1 cellular context compared by ENCODE assay signal in the genomic region with DNA sequence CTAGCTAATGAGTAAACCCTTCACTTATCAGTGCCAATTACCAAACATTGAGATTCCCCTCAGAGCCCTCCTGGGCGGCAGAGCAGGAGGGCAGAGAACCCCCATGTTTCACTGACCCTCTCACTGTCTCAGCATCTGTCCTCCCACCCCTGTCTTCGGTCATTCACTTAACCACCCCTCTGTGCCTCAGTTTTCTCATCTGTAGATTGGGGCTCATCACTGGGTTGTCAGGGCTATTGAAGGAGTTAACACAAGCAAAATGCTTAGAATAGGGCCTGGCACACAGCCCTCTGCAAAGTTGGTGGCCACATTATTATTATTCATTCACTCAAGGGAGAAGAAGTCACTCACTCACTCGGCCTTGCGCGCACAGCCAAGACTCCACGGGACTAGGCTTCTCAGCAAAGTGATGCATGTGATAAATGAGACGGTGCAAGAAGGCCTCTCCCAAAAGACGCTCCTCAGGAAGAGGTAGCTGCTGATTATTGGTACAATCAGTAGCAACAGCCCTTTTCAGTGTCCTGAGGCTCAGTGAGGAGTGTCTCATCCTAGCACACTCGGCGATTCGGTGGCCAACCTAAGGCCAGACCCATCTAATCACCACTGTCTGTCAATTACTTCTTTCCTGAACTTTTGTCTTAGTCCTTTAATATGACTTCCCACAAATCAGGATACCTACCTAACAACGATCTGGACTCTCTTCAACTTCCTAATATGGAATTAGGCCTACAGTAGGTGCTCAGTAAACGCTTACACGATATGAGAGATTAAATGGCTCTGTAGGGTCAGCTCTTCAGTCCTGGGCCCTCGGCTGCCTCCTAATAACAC.
TF ChIP-seq lines count a peak whose summit lies in the region.

No MANE protein-coding gene starts in this region.

TF ChIP-seq in GM12891, 5 proteins besides CTCF, POLR2A, EP300 and RAD21:
- TF ChIP-seq POU2F2 (IDR thresholded peaks at IDR 0.05; ENCODE audit: low read depth, low read length) = no peak
- TF ChIP-seq TAF1 (IDR thresholded peaks at IDR 0.05; ENCODE audit: low read depth, low read length) = no peak
- no peak for TF ChIP-seq PAX5 (IDR thresholded peaks at IDR 0.05; ENCODE audit: insufficient read depth, low read length, severe bottlenecking)
- TF ChIP-seq POLR2AphosphoS5 (IDR thresholded peaks at IDR 0.05; ENCODE audit: low read depth, low read length) = no peak
